26 cellular contexts compared by ENCODE assay signal in genomic region chr3:190239325-190239724, GRCh38.
DNase-seq lines count a peak whose midpoint lies in the region; ATAC-seq and TF ChIP-seq lines count a peak whose summit lies in the region.
"Had no signal": no experiment of that assay in that cellular context is flagged by ENCODE, and none has a peak within 500 bp of the region (broad histone marks: within the 10 kb centered on the region; RNA-seq: fewer than 3 reads in every experiment).

No MANE protein-coding gene starts in this region.

- DNase-seq in DMS53 (lab: John Stamatoyannopoulos, UW) (peak; percentile 12), DMS53 treated with DMSO at 0.1 percent for 48 hours (lab: John Stamatoyannopoulos, UW; ENCODE audit: unreplicated experiment) (no peak), MM.1S (peak; percentile 21), endodermal cell (no peak), nephron progenitor cell (no peak), T1000 (lab: John Stamatoyannopoulos, UW) (no peak)
- DNase-seq: CD8-positive, alpha-beta T cell; HCEC 1CT; IMR-90; KG1; NCI-H1092 treated with DMSO at 0.1 percent for 48 hours; NCI-H1436; NCI-H187; NCI-H2081 treated with DMSO at 0.1 percent for 48 hours; NCI-H2171; NCI-H345; NCI-H524 treated with DMSO at 0.1 percent for 48 hours; NCI-H82; SIG-M5; SW 1271 had no signal

- TF ChIP-seq CTCF in MM.1S (IDR thresholded peaks at IDR 0.05; ENCODE audit: low read length) (no peak), endodermal cell (conservative IDR thresholded peaks at IDR 0.05) (no peak), nephron progenitor cell (IDR thresholded peaks at IDR 0.05) (no peak)

- H3K4me1 ChIP-seq in MM.1S (ENCODE audit: low read length): no peaks in the 10 kb centered on the region
- peaks cover 7% of the 10 kb centered on the region for H3K4me1 ChIP-seq in endodermal cell (ENCODE audit: control insufficient read depth, insufficient read depth, low read length)

- WGBS in endodermal cell (ENCODE audit: insufficient coverage in 1 of 2, insufficient read length in 1 of 2), 2 experiments: 67 to 68% methylated on average over 2 of the region's 2 CpGs

- no peaks in the 10 kb centered on the region for H3K9me2 ChIP-seq in MM.1S (replicated peaks; ENCODE audit: insufficient read depth, low read length)

- H3K36me3 ChIP-seq in MM.1S (replicated peaks; ENCODE audit: insufficient read depth, low read length) (no peaks in the 10 kb centered on the region), endodermal cell (ENCODE audit: control insufficient read depth, insufficient read depth, low read length) (no peaks in the 10 kb centered on the region)

- peaks cover 3% of the 10 kb centered on the region for H3K36me3 Mint-ChIP-seq in endodermal cell (ENCODE audit: low read depth)
- H3K36me3 Mint-ChIP-seq in nephron progenitor cell (ENCODE audit: low read depth): peaks cover 28% of the 10 kb centered on the region
- H3K36me3 Mint-ChIP-seq: CD8-positive, alpha-beta T cell had no signal

- no peak overlapping the region for H3K9ac ChIP-seq in MM.1S (ENCODE audit: low read length)
- no peak overlapping the region for H3K9ac ChIP-seq in endodermal cell (ENCODE audit: extremely low read depth, low read length, poor library complexity, severe bottlenecking)

- no peaks in the 10 kb centered on the region for H3K27me3 Mint-ChIP-seq in endodermal cell (ENCODE audit: insufficient read depth)
- peaks cover 3% of the 10 kb centered on the region for H3K27me3 Mint-ChIP-seq in nephron progenitor cell (ENCODE audit: low read depth, poor library complexity)
- H3K27me3 Mint-ChIP-seq: B cell had no signal

- H3K27ac Mint-ChIP-seq in endodermal cell (peak overlapping the region; percentile 35), nephron progenitor cell (no peak overlapping the region)
- H3K27ac Mint-ChIP-seq: B cell; CD8-positive, alpha-beta T cell had no signal

- H3K27me3 ChIP-seq in MM.1S (replicated peaks; ENCODE audit: insufficient read depth, low read length) (no peaks in the 10 kb centered on the region), endodermal cell (ENCODE audit: control insufficient read depth, insufficient read depth, low read length, poor library complexity, severe bottlenecking) (no peaks in the 10 kb centered on the region)

- H2AFZ ChIP-seq in MM.1S (ENCODE audit: low read length): no peak overlapping the region

- peak overlapping the region; percentile 6; the same call in 1 of the 2 replicates for H3K4me2 ChIP-seq in MM.1S (ENCODE audit: low read depth, low read length)

- no peaks in the 10 kb centered on the region for H3F3A ChIP-seq in MM.1S (ENCODE audit: insufficient read depth, low read length)

- H3K9me3 Mint-ChIP-seq in endodermal cell (peaks cover 47% of the 10 kb centered on the region), nephron progenitor cell (peaks cover 63% of the 10 kb centered on the region)

- H3K4me1 Mint-ChIP-seq in endodermal cell (peaks cover 5% of the 10 kb centered on the region), nephron progenitor cell (peaks cover 9% of the 10 kb centered on the region)
- H3K4me1 Mint-ChIP-seq: B cell had no signal

- H3K9me3 ChIP-seq in MM.1S (replicated peaks; ENCODE audit: insufficient read depth, low read length): no peaks in the 10 kb centered on the region
- H3K9me3 ChIP-seq in endodermal cell (ENCODE audit: control insufficient read depth, low read length): peaks cover 29% of the 10 kb centered on the region

- H3K4me3 ChIP-seq in MM.1S (ENCODE audit: low read length) (no peak overlapping the region), endodermal cell (ENCODE audit: low read length) (peak overlapping the region; percentile 30)
- H3K4me3 ChIP-seq: SK-N-MC had no signal

- peak overlapping the region; percentile 28; the same call in 1 of the 2 replicates for H3K27ac ChIP-seq in MM.1S (ENCODE audit: low read length)
- no peak overlapping the region for H3K27ac ChIP-seq in endodermal cell (ENCODE audit: low read depth, low read length)
- H3K27ac ChIP-seq: 22Rv1, C4-2B, SK-N-MC had no signal

- no peak for ATAC-seq in GM18519 (IDR thresholded peaks at IDR 0.05; ENCODE audit: low FRiP score, unreplicated experiment)
- ATAC-seq: CD8-positive, alpha-beta T cell; Panc1 had no signal

- H4K20me1 ChIP-seq in MM.1S (ENCODE audit: insufficient read depth, low read length): no peaks in the 10 kb centered on the region

- H3K4me3 Mint-ChIP-seq in endodermal cell (no peak overlapping the region), nephron progenitor cell (no peak overlapping the region)
- H3K4me3 Mint-ChIP-seq: B cell; CD8-positive, alpha-beta T cell had no signal

- no peaks in the 10 kb centered on the region for H3K79me2 ChIP-seq in MM.1S (ENCODE audit: low read length)

Comparison
In these comparisons a context has a peak if more than half of its experiments do, and no peak if none do; other contexts are left out.
1. DNase-seq: peak in DMS53 (single experiment) and MM.1S (single experiment); none in DMS53 treated with DMSO at 0.1 percent for 48 hours (single experiment), endodermal cell (single experiment), nephron progenitor cell (single experiment) and T1000 (single experiment).